1 cellular context compared by ENCODE assay signal in genomic region chr6:3725145-3726015, GRCh38.
TF ChIP-seq lines count a peak whose summit lies in the region.

No MANE protein-coding gene starts in this region.

TF ChIP-seq in GM23338, 12 proteins besides CTCF, POLR2A, EP300 and RAD21 (continued from another document):
- no peak for TF ChIP-seq ZNF462 (CRISPR knock-in tag; IDR thresholded peaks at IDR 0.05)
- TF ChIP-seq POLR2AphosphoS5 (IDR thresholded peaks at IDR 0.05; ENCODE audit: low read depth), result no peak
- no peak for TF ChIP-seq CREB1 (CRISPR knock-in tag; IDR thresholded peaks at IDR 0.05; ENCODE audit: low read depth)
